In genomic region chr9:77475641-77476473, GRCh38 we compare ENCODE assay signal across 7 cellular contexts.
DNase-seq lines count a peak whose midpoint lies in the region; ATAC-seq lines count a peak whose summit lies in the region.

No MANE protein-coding gene starts in this region.

- H3K27me3 ChIP-seq in SJCRH30: no peaks in the 10 kb centered on the region

- DNase-seq in SJCRH30 (peak; percentile 20 to 35), dermis microvascular lymphatic vessel endothelial cell (ENCODE audit: low read depth in 2 of 2) (peak; percentile 6 to 67), C1 segment of cervical spinal cord (lab: John Stamatoyannopoulos, UW) (no peak), NCI-H446 treated with DMSO at 0.1 percent for 48 hours (lab: John Stamatoyannopoulos, UW) (no peak)
- peak; percentile 8 for DNase-seq in stimulated activated CD8-positive, alpha-beta memory T cell treated with anti-CD3 and anti-CD28 coated beads, Interleukin-7, amount 100 ng/mL, for 24 hours (ENCODE audit: low read depth)

- no peak overlapping the region for H3K27ac ChIP-seq in SJCRH30

- no peaks in the 10 kb centered on the region; the same call in 1 of the 2 replicates for H3K4me1 ChIP-seq in SJCRH30

- H3K36me3 ChIP-seq in SJCRH30: no peaks in the 10 kb centered on the region

- ATAC-seq in GM19035 (IDR thresholded peaks at IDR 0.05; ENCODE audit: unreplicated experiment) (peak; percentile 100), HG02884 (IDR thresholded peaks at IDR 0.05; ENCODE audit: unreplicated experiment) (peak; percentile 99)

- no peaks in the 10 kb centered on the region for H3K9me3 ChIP-seq in SJCRH30 (replicated peaks)

- no peak overlapping the region for H3K4me3 ChIP-seq in SJCRH30

Comparison
In these comparisons a context has a peak if more than half of its experiments do, and no peak if none do; other contexts are left out.
1. DNase-seq: peak in SJCRH30 (2 of 2), dermis microvascular lymphatic vessel endothelial cell (2 of 2) and stimulated activated CD8-positive, alpha-beta memory T cell treated with anti-CD3 and anti-CD28 coated beads, Interleukin-7, amount 100 ng/mL, for 24 hours (single experiment); none in C1 segment of cervical spinal cord (0 of 14) and NCI-H446 treated with DMSO at 0.1 percent for 48 hours (single experiment).